Comparison of ENCODE assay signal across 11 cellular contexts in genomic region chr20:48823476-48823875, GRCh38. TPM values are rescaled to one million over a fixed set of nuclear protein-coding genes. Genes with fewer than 3 reads are reported as not detected.
DNase-seq lines count a peak whose midpoint lies in the region; ATAC-seq and TF ChIP-seq lines count a peak whose summit lies in the region.
"Had no signal": no experiment of that assay in that cellular context is flagged by ENCODE, and none has a peak within 500 bp of the region (broad histone marks: within the 10 kb centered on the region; RNA-seq: fewer than 3 reads in every experiment).

No MANE protein-coding gene starts in this region.

- no peak for DNase-seq in right cardiac atrium
- no peak for DNase-seq in Right ventricle myocardium inferior (ENCODE audit: missing footprints)
- no peak for DNase-seq in upper lobe of left lung
- DNase-seq in SIG-M5 treated with dmso at 0.1 percent for 504 hours (lab: John Stamatoyannopoulos, UW; ENCODE audit: unreplicated experiment) = no peak
- DNase-seq in SHP77 treated with DMSO at 0.1 percent for 48 hours (lab: John Stamatoyannopoulos, UW) = no peak
- DNase-seq in NCI-H2171 treated with DMSO at 0.1 percent for 48 hours (lab: John Stamatoyannopoulos, UW) = no peak
- DNase-seq: NCI-H345 had no signal

- WGBS in right cardiac atrium = 87% methylated on average over 7 of the region's 7 CpGs
- 74 to 79% methylated on average over 6 to 7 of the region's 7 CpGs for WGBS in upper lobe of left lung, 2 donors

- TF ChIP-seq EP300 in upper lobe of left lung (IDR thresholded peaks at IDR 0.05) = no peak

- ATAC-seq in right cardiac atrium (no peak), Right ventricle myocardium inferior (no peak), upper lobe of left lung (ENCODE audit: low FRiP score in 2 of 2) (no peak)

- H3K27ac ChIP-seq in right cardiac atrium (ENCODE audit: low read length) (peak overlapping the region; percentile 49), angular gyrus (ENCODE audit: low read depth, low read length) (peak overlapping the region; percentile 72), upper lobe of left lung (peak overlapping the region; percentile 89 to 95 (median 93))
- H3K27ac ChIP-seq: KMS-11, parathyroid adenoma had no signal

- peaks cover 0 to 9% (median 0%) of the 10 kb centered on the region in 4 donors for H3K36me3 ChIP-seq in upper lobe of left lung

- H3K4me1 ChIP-seq in right cardiac atrium (ENCODE audit: control insufficient read depth, insufficient read depth, low read length) = no peaks in the 10 kb centered on the region
- H3K4me1 ChIP-seq in mononuclear cell (ENCODE audit: insufficient read depth, low read length) = peaks cover 79% of the 10 kb centered on the region
- H3K4me1 ChIP-seq in upper lobe of left lung = peaks cover 44 to 78% (median 61%) of the 10 kb centered on the region in 4 donors
- H3K4me1 ChIP-seq: parathyroid adenoma had no signal

- H3K27me3 ChIP-seq in right cardiac atrium (ENCODE audit: control insufficient read depth, insufficient read depth) (no peaks in the 10 kb centered on the region), mononuclear cell (ENCODE audit: insufficient read depth, low read length) (no peaks in the 10 kb centered on the region), upper lobe of left lung (peaks cover 0 to 3% (median 0%) of the 10 kb centered on the region in 4 donors)

- TF ChIP-seq POLR2A in upper lobe of left lung (IDR thresholded peaks at IDR 0.05) = no peak

- H3K4me3 ChIP-seq in right cardiac atrium (ENCODE audit: low read length) (no peak overlapping the region), mononuclear cell (ENCODE audit: low read length) (peak overlapping the region; percentile 99), upper lobe of left lung (peak overlapping the region in 3 of 4 donors; percentile 0 to 86 (median 62))

- intact Hi-C loops in right cardiac atrium (cut with DNase I) (loop anchor here in 1 of 4 donors (10.0 kb wide), 1 partner anchor 81 kb away; no protein-coding TSS in a partner anchor), Right ventricle myocardium inferior (cut with DNase I) (no loop called here)

- no peak for TF ChIP-seq CTCF in upper lobe of left lung (IDR thresholded peaks at IDR 0.05)

- no peaks in the 10 kb centered on the region for H3K9me3 ChIP-seq in right cardiac atrium (ENCODE audit: control insufficient read depth, low read length)
- no peaks in the 10 kb centered on the region for H3K9me3 ChIP-seq in mononuclear cell (ENCODE audit: low read depth, low read length)
- H3K9me3 ChIP-seq in upper lobe of left lung = no peaks in the 10 kb centered on the region

RNA-seq across cellular contexts. Expression of gene PREX1, which starts 4.3 kb away (rescaled TPM):
- total RNA-seq in right cardiac atrium (10 to 100 TPM; 10.4 to 16.2 (median 14.7) TPM), Right ventricle myocardium inferior (11.0 TPM), mononuclear cell (128 TPM), upper lobe of left lung (100 to 1,000 TPM in 2 of 6 donors, 10 to 100 TPM in 4; 42.8 to 177 (median 74.6) TPM)
- 9.0 TPM for polyA plus RNA-seq in right cardiac atrium
